ENCODE assay signal across 1 cellular context in the genomic region with DNA sequence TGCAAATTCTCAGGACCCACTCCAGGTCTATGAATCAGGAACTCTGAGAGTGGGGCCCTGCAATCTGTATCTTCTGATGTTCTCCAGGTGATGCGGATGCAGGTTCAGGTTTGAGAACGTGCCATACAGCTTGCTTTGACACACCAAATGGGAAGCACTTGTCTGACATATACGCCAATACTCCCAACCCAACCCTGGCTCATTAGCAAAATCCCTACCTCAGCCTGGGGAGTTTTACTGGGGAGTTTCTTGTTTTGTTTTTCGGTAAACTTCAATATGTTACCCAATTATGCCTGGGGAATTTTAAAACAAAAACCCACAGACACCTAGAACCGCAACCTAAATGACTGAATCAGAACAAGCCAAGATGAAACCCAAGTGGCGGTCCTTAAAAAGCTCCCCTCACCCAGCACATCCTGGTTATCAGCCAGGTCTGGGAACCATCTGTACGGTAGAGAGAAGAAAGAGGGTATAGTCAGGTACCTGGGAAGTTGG.
TF ChIP-seq lines count a peak whose summit lies in the region.

No MANE protein-coding gene starts in this region.

TF ChIP-seq in GM12878, 131 proteins besides CTCF, POLR2A, EP300 and RAD21 (continued from another document):
- TF ChIP-seq SKIL (IDR thresholded peaks at IDR 0.05; ENCODE audit: low read depth, poor library complexity, severe bottlenecking) (peak; percentile 95), HCFC1 (IDR thresholded peaks at IDR 0.05; ENCODE audit: low read length) (no peak), CBX3 (IDR thresholded peaks at IDR 0.05; ENCODE audit: borderline replicate concordance, low read depth) (no peak), POU2F2 (IDR thresholded peaks at IDR 0.05; ENCODE audit: borderline replicate concordance, low read depth, low read length) (peak; percentile 49; the same call in 1 of the 3 replicates), RUNX3 (IDR thresholded peaks at IDR 0.05; ENCODE audit: low read length) (peak; percentile 99)
- TF ChIP-seq, protein P1, sequence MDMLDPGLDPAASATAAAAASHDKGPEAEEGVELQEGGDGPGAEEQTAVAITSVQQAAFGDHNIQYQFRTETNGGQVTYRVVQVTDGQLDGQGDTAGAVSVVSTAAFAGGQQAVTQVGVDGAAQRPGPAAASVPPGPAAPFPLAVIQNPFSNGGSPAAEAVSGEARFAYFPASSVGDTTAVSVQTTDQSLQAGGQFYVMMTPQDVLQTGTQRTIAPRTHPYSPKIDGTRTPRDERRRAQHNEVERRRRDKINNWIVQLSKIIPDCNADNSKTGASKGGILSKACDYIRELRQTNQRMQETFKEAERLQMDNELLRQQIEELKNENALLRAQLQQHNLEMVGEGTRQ (IDR thresholded peaks at IDR 0.05; ENCODE audit: borderline replicate concordance, low read depth, low read length): no peak
- TF ChIP-seq, protein P2, sequence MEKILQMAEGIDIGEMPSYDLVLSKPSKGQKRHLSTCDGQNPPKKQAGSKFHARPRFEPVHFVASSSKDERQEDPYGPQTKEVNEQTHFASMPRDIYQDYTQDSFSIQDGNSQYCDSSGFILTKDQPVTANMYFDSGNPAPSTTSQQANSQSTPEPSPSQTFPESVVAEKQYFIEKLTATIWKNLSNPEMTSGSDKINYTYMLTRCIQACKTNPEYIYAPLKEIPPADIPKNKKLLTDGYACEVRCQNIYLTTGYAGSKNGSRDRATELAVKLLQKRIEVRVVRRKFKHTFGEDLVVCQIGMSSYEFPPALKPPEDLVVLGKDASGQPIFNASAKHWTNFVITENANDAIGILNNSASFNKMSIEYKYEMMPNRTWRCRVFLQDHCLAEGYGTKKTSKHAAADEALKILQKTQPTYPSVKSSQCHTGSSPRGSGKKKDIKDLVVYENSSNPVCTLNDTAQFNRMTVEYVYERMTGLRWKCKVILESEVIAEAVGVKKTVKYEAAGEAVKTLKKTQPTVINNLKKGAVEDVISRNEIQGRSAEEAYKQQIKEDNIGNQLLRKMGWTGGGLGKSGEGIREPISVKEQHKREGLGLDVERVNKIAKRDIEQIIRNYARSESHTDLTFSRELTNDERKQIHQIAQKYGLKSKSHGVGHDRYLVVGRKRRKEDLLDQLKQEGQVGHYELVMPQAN (conservative IDR thresholded peaks at IDR 0.05): no peak
